10 cellular contexts compared by ENCODE assay signal in the genomic region with DNA sequence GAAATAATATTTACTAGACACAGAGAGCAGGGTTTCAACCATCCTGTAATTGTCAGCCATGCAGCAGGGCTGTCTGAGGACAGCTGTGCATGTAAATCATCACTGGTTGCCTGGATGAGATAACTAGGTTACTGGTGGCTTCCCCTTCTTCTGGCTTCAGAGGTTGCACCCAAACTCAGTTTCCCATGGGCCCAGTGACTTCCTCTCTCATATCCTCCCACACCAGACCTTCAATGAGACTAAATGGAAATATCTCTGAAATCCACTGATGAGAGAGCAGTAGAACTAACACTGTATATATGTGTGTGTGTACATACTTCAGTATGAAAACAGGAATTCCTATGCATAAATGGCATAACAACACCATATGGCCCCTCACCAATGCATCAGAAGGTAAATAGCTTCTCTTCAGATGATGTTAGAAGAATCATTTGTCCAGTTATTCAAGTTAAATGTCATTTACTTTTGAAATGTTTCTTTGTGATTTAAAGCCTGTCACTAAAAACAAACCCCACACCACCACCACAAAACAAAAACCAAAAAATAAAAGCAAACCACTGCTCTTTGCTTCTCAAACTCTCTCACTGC. TPM values are rescaled to one million over a fixed set of nuclear protein-coding genes. Genes with fewer than 3 reads are reported as not detected.
DNase-seq lines count a peak whose midpoint lies in the region; ATAC-seq and TF ChIP-seq lines count a peak whose summit lies in the region.
"Had no signal": no experiment of that assay in that cellular context is flagged by ENCODE, and none has a peak within 500 bp of the region (broad histone marks: within the 10 kb centered on the region; RNA-seq: fewer than 3 reads in every experiment).

No MANE protein-coding gene starts in this region.

- CTCF ChIA-PET in activated B cell treated with CpG ODN at 0.5 μM for 24 hours (lab: Charles Lee), result interaction anchor here (0.6 to 6.2 kb wide), 24 partner anchors 10 to 546 kb away, joined by 3 to 102 read pairs (median 4); no protein-coding TSS in a partner anchor
- CTCF ChIA-PET in activated CD8-positive, alpha-beta memory T cell treated with anti-CD3 and anti-CD28 coated beads, Interleukin-2, amount 10 ng/mL, durations not matched to agents 7 days and 5 days (lab: Charles Lee), result interaction anchor here (0.7 to 2.0 kb wide), 6 partner anchors 8 to 219 kb away, joined by 3 to 9 read pairs (median 4); no protein-coding TSS in a partner anchor
- CTCF ChIA-PET in CD4-positive, alpha-beta T cell (lab: Charles Lee), result interaction anchor here (1.4 to 1.8 kb wide), 2 partner anchors 70 to 218 kb away, joined by 4 to 6 read pairs; no protein-coding TSS in a partner anchor

- no peak overlapping the region for H3K4me3 ChIP-seq in GM12864 (ENCODE audit: low read depth, low read length)

- ATAC-seq in GM19395 (IDR thresholded peaks at IDR 0.05; ENCODE audit: unreplicated experiment), result peak; percentile 64
- peak; percentile 79 for ATAC-seq in HG03108 (IDR thresholded peaks at IDR 0.05; ENCODE audit: unreplicated experiment)
- ATAC-seq in activated B cell treated with CpG ODN at 0.5 μM for 24 hours (ENCODE audit: low read depth), result peak; percentile 83
- ATAC-seq in activated CD8-positive, alpha-beta memory T cell treated with anti-CD3 and anti-CD28 coated beads, Interleukin-2, amount 10 ng/mL, durations not matched to agents 7 days and 5 days, result no peak
- ATAC-seq in CD4-positive, alpha-beta T cell (ENCODE audit: poor library complexity), result no peak
- ATAC-seq in Right ventricle myocardium inferior, result no peak
- ATAC-seq: Panc1 had no signal

- no peaks in the 10 kb centered on the region for H3K9me3 Mint-ChIP-seq in activated B cell treated with CpG ODN at 0.5 μM for 24 hours
- no peaks in the 10 kb centered on the region for H3K9me3 Mint-ChIP-seq in activated CD8-positive, alpha-beta memory T cell treated with anti-CD3 and anti-CD28 coated beads, Interleukin-2, amount 10 ng/mL, durations not matched to agents 7 days and 5 days (ENCODE audit: low read depth)
- H3K9me3 Mint-ChIP-seq in CD4-positive, alpha-beta T cell, result no peaks in the 10 kb centered on the region

- H3K4me3 Mint-ChIP-seq in activated B cell treated with CpG ODN at 0.5 μM for 24 hours, result peak overlapping the region; percentile 60
- no peak overlapping the region for H3K4me3 Mint-ChIP-seq in activated CD8-positive, alpha-beta memory T cell treated with anti-CD3 and anti-CD28 coated beads, Interleukin-2, amount 10 ng/mL, durations not matched to agents 7 days and 5 days
- no peak overlapping the region for H3K4me3 Mint-ChIP-seq in CD4-positive, alpha-beta T cell

- H3K27me3 Mint-ChIP-seq in activated B cell treated with CpG ODN at 0.5 μM for 24 hours, result no peaks in the 10 kb centered on the region
- H3K27me3 Mint-ChIP-seq in activated CD8-positive, alpha-beta memory T cell treated with anti-CD3 and anti-CD28 coated beads, Interleukin-2, amount 10 ng/mL, durations not matched to agents 7 days and 5 days, result peaks cover 2% of the 10 kb centered on the region
- no peaks in the 10 kb centered on the region for H3K27me3 Mint-ChIP-seq in CD4-positive, alpha-beta T cell

- POLR2A ChIA-PET in activated B cell treated with CpG ODN at 0.5 μM for 24 hours (lab: Charles Lee), result interaction anchor here (0.5 to 4.2 kb wide), 10 partner anchors 7 to 218 kb away, joined by 3 to 44 read pairs (median 7); no protein-coding TSS in a partner anchor
- POLR2A ChIA-PET in CD4-positive, alpha-beta T cell (lab: Charles Lee), result no interaction called here

- no peaks in the 10 kb centered on the region for H3K36me3 Mint-ChIP-seq in activated B cell treated with CpG ODN at 0.5 μM for 24 hours (ENCODE audit: low read depth)
- no peaks in the 10 kb centered on the region for H3K36me3 Mint-ChIP-seq in activated CD8-positive, alpha-beta memory T cell treated with anti-CD3 and anti-CD28 coated beads, Interleukin-2, amount 10 ng/mL, durations not matched to agents 7 days and 5 days
- H3K36me3 Mint-ChIP-seq in CD4-positive, alpha-beta T cell (ENCODE audit: low read depth), result no peaks in the 10 kb centered on the region

- H3K27ac Mint-ChIP-seq in activated B cell treated with CpG ODN at 0.5 μM for 24 hours, result peak overlapping the region; percentile 93
- no peak overlapping the region for H3K27ac Mint-ChIP-seq in activated CD8-positive, alpha-beta memory T cell treated with anti-CD3 and anti-CD28 coated beads, Interleukin-2, amount 10 ng/mL, durations not matched to agents 7 days and 5 days
- H3K27ac Mint-ChIP-seq in CD4-positive, alpha-beta T cell, result no peak overlapping the region

- DNase-seq in GM12864 (ENCODE audit: low read depth) (peak; percentile 91), activated B cell treated with CpG ODN at 0.5 μM for 24 hours (no peak), NCI-H2029 (lab: John Stamatoyannopoulos, UW) (no peak), Right ventricle myocardium inferior (ENCODE audit: missing footprints) (no peak)
- DNase-seq in activated CD8-positive, alpha-beta memory T cell treated with anti-CD3 and anti-CD28 coated beads, Interleukin-2, amount 10 ng/mL, durations not matched to agents 7 days and 5 days, result no peak
- no peak for DNase-seq in CD4-positive, alpha-beta T cell
- DNase-seq: stimulated activated CD4-positive, alpha-beta T cell treated with anti-CD3 and anti-CD28 coated beads, Interleukin-4, amount 100 ng/mL, for 24 hours had no signal

- H3K27ac ChIP-seq in CD4-positive, alpha-beta T cell (ENCODE audit: low read depth, low read length), result no peak overlapping the region

- no peak for TF ChIP-seq CTCF in GM12864 (IDR thresholded peaks at IDR 0.05; ENCODE audit: low read depth, low read length, missing control alignments)
- TF ChIP-seq CTCF in activated B cell treated with CpG ODN at 0.5 μM for 24 hours (IDR thresholded peaks at IDR 0.05), result no peak
- no peak for TF ChIP-seq CTCF in CD4-positive, alpha-beta T cell (IDR thresholded peaks at IDR 0.05)

- no peaks in the 10 kb centered on the region for H3K27me3 ChIP-seq in CD4-positive, alpha-beta T cell (ENCODE audit: control insufficient read depth, insufficient read depth, low read length)

- intact Hi-C loops in activated B cell treated with CpG ODN at 0.5 μM for 24 hours (cut with micrococcal nuclease) (loop anchor here (1.0 to 10.0 kb wide), 5 partner anchors 8 to 451 kb away; no protein-coding TSS in a partner anchor), Right ventricle myocardium inferior (cut with DNase I) (loop anchor here (2.0 to 5.0 kb wide), 4 partner anchors 67 to 547 kb away; no protein-coding TSS in a partner anchor)
- intact Hi-C loops in CD4-positive, alpha-beta T cell (cut with DNase I, micrococcal nuclease), result loop anchor here (2.0 to 10.0 kb wide), 4 partner anchors 319 to 1009 kb away; a partner anchor contains a TSS

- H3K9me3 ChIP-seq in CD4-positive, alpha-beta T cell (ENCODE audit: control insufficient read depth, low read length), result no peaks in the 10 kb centered on the region

- H3K4me1 Mint-ChIP-seq in activated B cell treated with CpG ODN at 0.5 μM for 24 hours, result peaks cover 75% of the 10 kb centered on the region
- H3K4me1 Mint-ChIP-seq in activated CD8-positive, alpha-beta memory T cell treated with anti-CD3 and anti-CD28 coated beads, Interleukin-2, amount 10 ng/mL, durations not matched to agents 7 days and 5 days, result peaks cover 32% of the 10 kb centered on the region
- H3K4me1 Mint-ChIP-seq in CD4-positive, alpha-beta T cell (ENCODE audit: low read depth), result peaks cover 12% of the 10 kb centered on the region

RNA-seq across cellular contexts. Expression of a gene that starts 51.0 kb away (rescaled TPM):
- total RNA-seq in activated B cell treated with CpG ODN at 0.5 μM for 24 hours, result not detected in 2 replicates
- total RNA-seq in activated CD8-positive, alpha-beta memory T cell treated with anti-CD3 and anti-CD28 coated beads, Interleukin-2, amount 10 ng/mL, durations not matched to agents 7 days and 5 days, result not detected
- total RNA-seq in CD4-positive, alpha-beta T cell, result not detected
- total RNA-seq in Right ventricle myocardium inferior, result 6.7 TPM

Comparison
In these comparisons a context has a peak if more than half of its experiments do, and no peak if none do; other contexts are left out.
1. ATAC-seq: peak in GM19395 (single experiment), HG03108 (single experiment) and activated B cell treated with CpG ODN at 0.5 μM for 24 hours (single experiment); none in activated CD8-positive, alpha-beta memory T cell treated with anti-CD3 and anti-CD28 coated beads, Interleukin-2, amount 10 ng/mL, durations not matched to agents 7 days and 5 days (single experiment), CD4-positive, alpha-beta T cell (single experiment) and Right ventricle myocardium inferior (single experiment).